13 cellular contexts compared by ENCODE assay signal in genomic region chr3:188433526-188433855, GRCh38.
DNase-seq lines count a peak whose midpoint lies in the region; ATAC-seq and TF ChIP-seq lines count a peak whose summit lies in the region.
"Had no signal": no experiment of that assay in that cellular context is flagged by ENCODE, and none has a peak within 500 bp of the region (broad histone marks: within the 10 kb centered on the region; RNA-seq: fewer than 3 reads in every experiment).

No MANE protein-coding gene starts in this region.

- H3K4me3 Mint-ChIP-seq in activated T-cell treated with anti-CD3 and anti-CD28 coated beads, Interleukin-2, amount 50 U/mL, for 24 hours: peak overlapping the region; percentile 26
- peak overlapping the region; percentile 2 for H3K4me3 Mint-ChIP-seq in T-helper 17 cell
- H3K4me3 Mint-ChIP-seq in stimulated activated naive B cell treated with anti-CD40 and anti-IgM and Interleukin-4, amounts not matched to agents 10 μg/mL and 1 μg/mL and 100 μg/mL, for 72 hours: peak overlapping the region; percentile 80 to 82

- H3K9me3 ChIP-seq in T-helper 17 cell (ENCODE audit: control insufficient read depth, low read length, poor library complexity, severe bottlenecking) (no peaks in the 10 kb centered on the region), hepatocyte (ENCODE audit: low read depth) (no peaks in the 10 kb centered on the region)
- H3K9me3 ChIP-seq: SJSA1 had no signal

- H3K36me3 Mint-ChIP-seq in activated T-cell treated with anti-CD3 and anti-CD28 coated beads, Interleukin-2, amount 50 U/mL, for 24 hours (ENCODE audit: low read depth): peaks cover 5% of the 10 kb centered on the region
- H3K36me3 Mint-ChIP-seq in T-helper 17 cell (ENCODE audit: low read depth): peaks cover 2% of the 10 kb centered on the region
- H3K36me3 Mint-ChIP-seq in stimulated activated naive B cell treated with anti-CD40 and anti-IgM and Interleukin-4, amounts not matched to agents 10 μg/mL and 1 μg/mL and 100 μg/mL, for 72 hours: peaks cover 23 to 33% of the 10 kb centered on the region in 2 donors

- no peak overlapping the region for H2AFZ ChIP-seq in hepatocyte

- H3K27me3 ChIP-seq in hepatocyte: no peaks in the 10 kb centered on the region
- H3K27me3 ChIP-seq: SJSA1 had no signal

- H3K27me3 Mint-ChIP-seq in activated T-cell treated with anti-CD3 and anti-CD28 coated beads, Interleukin-2, amount 50 U/mL, for 24 hours: no peaks in the 10 kb centered on the region
- no peaks in the 10 kb centered on the region for H3K27me3 Mint-ChIP-seq in T-helper 17 cell
- no peaks in the 10 kb centered on the region for H3K27me3 Mint-ChIP-seq in stimulated activated naive B cell treated with anti-CD40 and anti-IgM and Interleukin-4, amounts not matched to agents 10 μg/mL and 1 μg/mL and 100 μg/mL, for 72 hours

- no peaks in the 10 kb centered on the region for H3K9me2 ChIP-seq in hepatocyte (replicated peaks; ENCODE audit: insufficient read depth)

- H3K36me3 ChIP-seq in hepatocyte (replicated peaks; ENCODE audit: insufficient read depth, low read depth): no peaks in the 10 kb centered on the region

- no peak overlapping the region for H3K4me3 ChIP-seq in hepatocyte
- H3K4me3 ChIP-seq: lung, SJSA1 had no signal

- peaks cover 18% of the 10 kb centered on the region for H3K4me1 ChIP-seq in hepatocyte (ENCODE audit: insufficient read depth)

- peak overlapping the region; percentile 82 for H3K27ac ChIP-seq in hepatocyte
- H3K27ac ChIP-seq: SJSA1 had no signal

- no peaks in the 10 kb centered on the region for H4K20me1 ChIP-seq in hepatocyte (ENCODE audit: insufficient read depth, poor library complexity, severe bottlenecking)

- DNase-seq in activated T-cell treated with anti-CD3 and anti-CD28 coated beads, Interleukin-2, amount 50 U/mL, for 24 hours: no peak
- no peak for DNase-seq in activated T-cell treated with anti-CD3 and anti-CD28 coated beads, Interleukin-2, amount 50 U/mL, for 48 hours
- DNase-seq in T-helper 17 cell: no peak
- no peak for DNase-seq in hepatocyte (ENCODE audit: low spot score)
- DNase-seq in stimulated activated naive B cell treated with anti-CD40 and anti-IgM and Interleukin-4, amounts not matched to agents 10 μg/mL and 1 μg/mL and 100 μg/mL, for 72 hours: no peak
- DNase-seq in GM19240 (ENCODE audit: insufficient read length, low spot score): no peak
- no peak for DNase-seq in DMS114 treated with DMSO at 0.1 percent for 48 hours (lab: John Stamatoyannopoulos, UW; ENCODE audit: unreplicated experiment)
- DNase-seq: foreskin melanocyte, HCEC 1CT, retina had no signal

- ATAC-seq in T-helper 17 cell (no peak), GM18873 (IDR thresholded peaks at IDR 0.05; ENCODE audit: low FRiP score, unreplicated experiment) (no peak)
- peak in 1 of 2 donors; percentile 2 for ATAC-seq in stimulated activated naive B cell treated with anti-CD40 and anti-IgM and Interleukin-4, amounts not matched to agents 10 μg/mL and 1 μg/mL and 100 μg/mL, for 72 hours (replicated peaks)

- no peaks in the 10 kb centered on the region for H3K9me3 Mint-ChIP-seq in activated T-cell treated with anti-CD3 and anti-CD28 coated beads, Interleukin-2, amount 50 U/mL, for 24 hours
- H3K9me3 Mint-ChIP-seq in stimulated activated naive B cell treated with anti-CD40 and anti-IgM and Interleukin-4, amounts not matched to agents 10 μg/mL and 1 μg/mL and 100 μg/mL, for 72 hours: peaks cover 7 to 11% of the 10 kb centered on the region in 2 donors

- H3K4me1 Mint-ChIP-seq in activated T-cell treated with anti-CD3 and anti-CD28 coated beads, Interleukin-2, amount 50 U/mL, for 24 hours (ENCODE audit: low read depth): peaks cover 55% of the 10 kb centered on the region
- H3K4me1 Mint-ChIP-seq in T-helper 17 cell: peaks cover 25% of the 10 kb centered on the region
- peaks cover 49 to 79% of the 10 kb centered on the region in 2 donors for H3K4me1 Mint-ChIP-seq in stimulated activated naive B cell treated with anti-CD40 and anti-IgM and Interleukin-4, amounts not matched to agents 10 μg/mL and 1 μg/mL and 100 μg/mL, for 72 hours

- peak overlapping the region; percentile 52 for H3K4me2 ChIP-seq in hepatocyte

- H3K79me2 ChIP-seq in hepatocyte: peaks cover 14% of the 10 kb centered on the region

- no peak for TF ChIP-seq CTCF in hepatocyte (IDR thresholded peaks at IDR 0.05; ENCODE audit: poor library complexity)

- H3K27ac Mint-ChIP-seq in activated T-cell treated with anti-CD3 and anti-CD28 coated beads, Interleukin-2, amount 50 U/mL, for 24 hours: peak overlapping the region; percentile 40
- peak overlapping the region; percentile 90 for H3K27ac Mint-ChIP-seq in T-helper 17 cell
- peak overlapping the region; percentile 97 for H3K27ac Mint-ChIP-seq in stimulated activated naive B cell treated with anti-CD40 and anti-IgM and Interleukin-4, amounts not matched to agents 10 μg/mL and 1 μg/mL and 100 μg/mL, for 72 hours

Comparison
In these comparisons a context has a peak if more than half of its experiments do, and no peak if none do; other contexts are left out.
1. H3K27ac Mint-ChIP-seq: peak in every context shown above with its lines; median percentile 97 in stimulated activated naive B cell treated with anti-CD40 and anti-IgM and Interleukin-4, amounts not matched to agents 10 μg/mL and 1 μg/mL and 100 μg/mL, for 72 hours; 90 in T-helper 17 cell; 40 in activated T-cell treated with anti-CD3 and anti-CD28 coated beads, Interleukin-2, amount 50 U/mL, for 24 hours.
2. H3K4me3 Mint-ChIP-seq: peak in every context shown above with its lines; median percentile 81 in stimulated activated naive B cell treated with anti-CD40 and anti-IgM and Interleukin-4, amounts not matched to agents 10 μg/mL and 1 μg/mL and 100 μg/mL, for 72 hours; 26 in activated T-cell treated with anti-CD3 and anti-CD28 coated beads, Interleukin-2, amount 50 U/mL, for 24 hours; 2 in T-helper 17 cell.